ENCODE assay signal across 1 cellular context in genomic region chr2:179181002-179181401, GRCh38.
TF ChIP-seq lines count a peak whose summit lies in the region.

No MANE protein-coding gene starts in this region.

TF ChIP-seq in WTC11, 78 proteins besides CTCF, POLR2A, EP300 and RAD21 (continued from another document):
- TF ChIP-seq PRDM15 (CRISPR knock-in tag; IDR thresholded peaks at IDR 0.05) (no peak), NR2C2 (CRISPR knock-in tag; IDR thresholded peaks at IDR 0.05) (no peak), EMX1 (CRISPR knock-in tag; IDR thresholded peaks at IDR 0.05) (no peak), ZNF396 (CRISPR knock-in tag; IDR thresholded peaks at IDR 0.05; ENCODE audit: borderline replicate concordance) (no peak), GRHL2 (CRISPR knock-in tag; IDR thresholded peaks at IDR 0.05; ENCODE audit: insufficient replicate concordance, severe bottlenecking) (no peak), USF2 (CRISPR knock-in tag; IDR thresholded peaks at IDR 0.05) (no peak), NR1H2 (CRISPR knock-in tag; IDR thresholded peaks at IDR 0.05) (no peak)
